Comparison of ENCODE assay signal across 1 cellular context in genomic region chr13:28406728-28407266, GRCh38.
TF ChIP-seq lines count a peak whose summit lies in the region.

No MANE protein-coding gene starts in this region.

TF ChIP-seq in K562, 482 proteins besides CTCF, POLR2A, EP300 and RAD21 (continued from another document):
- TF ChIP-seq RNF219 (CRISPR knock-in tag; IDR thresholded peaks at IDR 0.05) = no peak
- no peak for TF ChIP-seq ZNF511 (CRISPR knock-in tag; IDR thresholded peaks at IDR 0.05)
TF ChIP-seq in K562: peak in this region for 4.
